In the genomic region with DNA sequence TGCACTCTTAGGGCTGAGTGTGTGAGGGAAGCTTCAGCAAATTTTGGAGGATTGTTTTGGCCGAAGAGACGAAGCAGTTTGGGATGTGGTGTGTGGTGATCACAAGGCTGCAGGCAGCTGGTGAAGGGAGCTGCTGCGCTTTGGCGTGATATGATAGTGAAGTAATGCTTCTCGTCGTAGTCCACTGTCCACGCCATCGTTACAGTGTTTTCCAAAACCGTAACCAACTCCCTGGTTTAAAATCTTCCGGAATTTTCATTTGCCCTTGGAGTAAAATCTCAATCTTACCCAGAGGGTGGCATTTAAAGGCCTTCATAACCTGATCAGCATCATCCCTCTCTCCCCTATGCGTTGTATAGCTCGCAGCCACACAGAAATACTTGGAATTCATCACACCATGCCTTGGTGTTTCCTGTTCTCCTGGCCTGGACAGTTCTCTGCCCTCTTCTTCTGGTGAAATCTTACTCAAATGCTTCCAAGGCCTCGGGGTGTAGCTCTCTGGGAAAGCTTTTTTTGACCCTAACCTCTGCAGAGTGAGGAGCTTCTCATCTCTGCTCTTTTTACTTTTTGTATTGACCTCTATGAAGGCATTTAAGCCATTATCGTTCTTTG, we compare ENCODE assay signal across 8 cellular contexts. TPM values are rescaled to one million over a fixed set of nuclear protein-coding genes. Genes with fewer than 3 reads are reported as not detected.
DNase-seq lines count a peak whose midpoint lies in the region; ATAC-seq and TF ChIP-seq lines count a peak whose summit lies in the region.

No MANE protein-coding gene starts in this region.

- POLR2A ChIA-PET in AG04450 (lab: Yijun Ruan, JAX) (interaction anchor here (0.5 to 1.5 kb wide), 2 partner anchors 32 to 165 kb away, joined by 3 to 7 read pairs; no protein-coding TSS in a partner anchor), GM10248 (lab: Yijun Ruan, JAX) (no interaction called here)

- peak overlapping the region; percentile 93 for H3K4me3 ChIP-seq in AG04450 (ENCODE audit: low read depth, low read length)
- H3K4me3 ChIP-seq in WERI-Rb-1 (ENCODE audit: low read depth, low read length), result peak overlapping the region; percentile 75
- H3K4me3 ChIP-seq in fibroblast of the aortic adventitia (ENCODE audit: low read depth, low read length), result peak overlapping the region; percentile 98

- peaks cover 19% of the 10 kb centered on the region for H3K4me1 Mint-ChIP-seq in nephron progenitor cell

- H3K36me3 Mint-ChIP-seq in nephron progenitor cell (ENCODE audit: low read depth), result peaks cover 50% of the 10 kb centered on the region

- peaks cover 17% of the 10 kb centered on the region for H3K36me3 ChIP-seq in WERI-Rb-1

- H3K27me3 ChIP-seq in AG04450 (ENCODE audit: control insufficient read depth, insufficient read depth, low read length) (no peaks in the 10 kb centered on the region), WERI-Rb-1 (ENCODE audit: insufficient read depth, low read depth, severe bottlenecking) (no peaks in the 10 kb centered on the region)

- peaks cover 8% of the 10 kb centered on the region for H3K27me3 Mint-ChIP-seq in nephron progenitor cell (ENCODE audit: low read depth, poor library complexity)

- TF ChIP-seq CTCF in AG04450 (IDR thresholded peaks at IDR 0.05; ENCODE audit: low read depth, low read length), result no peak
- TF ChIP-seq CTCF in WERI-Rb-1 (IDR thresholded peaks at IDR 0.05; ENCODE audit: low read depth, low read length), result no peak
- TF ChIP-seq CTCF in fibroblast of the aortic adventitia (IDR thresholded peaks at IDR 0.05; ENCODE audit: insufficient read depth, low read length), result no peak
- TF ChIP-seq CTCF in nephron progenitor cell (IDR thresholded peaks at IDR 0.05), result no peak
- no peak for TF ChIP-seq CTCF in GM10248 (IDR thresholded peaks at IDR 0.05; ENCODE audit: control extremely low read depth, extremely low read depth, low read depth, missing control alignments)

- peak overlapping the region; percentile 100 for H3K27ac Mint-ChIP-seq in nephron progenitor cell

- CTCF ChIA-PET in AG04450 (lab: Charles Lee) (interaction anchor here (0.9 to 1.0 kb wide), 2 partner anchors 16 to 255 kb away, joined by 3 to 4 read pairs; no protein-coding TSS in a partner anchor), GM10248 (lab: Yijun Ruan, JAX) (interaction anchor here (0.9 to 1.5 kb wide), 4 partner anchors 10 to 433 kb away, joined by 3 to 6 read pairs (median 3); no protein-coding TSS in a partner anchor)

- DNase-seq in AG04450 (ENCODE audit: low read depth, low spot score), result no peak
- no peak for DNase-seq in WERI-Rb-1
- DNase-seq in fibroblast of the aortic adventitia (ENCODE audit: low read depth), result peak; percentile 59
- DNase-seq in nephron progenitor cell, result no peak
- DNase-seq in GM10248 (ENCODE audit: extremely low spot score), result no peak
- no peak for DNase-seq in GDM1 (lab: John Stamatoyannopoulos, UW)

- H3K27ac ChIP-seq in AG04450 (ENCODE audit: low read depth, low read length) (peak overlapping the region; percentile 76), WERI-Rb-1 (peak overlapping the region; percentile 62)

- peaks cover 36% of the 10 kb centered on the region for H3K9me3 Mint-ChIP-seq in nephron progenitor cell

- ATAC-seq in GM18511 (IDR thresholded peaks at IDR 0.05; ENCODE audit: unreplicated experiment), result peak; percentile 38
- peak; percentile 30 for ATAC-seq in HG03439 (IDR thresholded peaks at IDR 0.05; ENCODE audit: unreplicated experiment)

- H3K4me3 Mint-ChIP-seq in nephron progenitor cell, result peak overlapping the region; percentile 98

- H3K9me3 ChIP-seq in AG04450 (ENCODE audit: control insufficient read depth, insufficient read depth, low read length) (no peaks in the 10 kb centered on the region; the same call in none of the 2 replicates), WERI-Rb-1 (ENCODE audit: severe bottlenecking) (no peaks in the 10 kb centered on the region)

RNA-seq across cellular contexts. Expression of a gene that starts 0.8 kb away (rescaled TPM):
- polyA plus RNA-seq in AG04450 (2011; rRNA removed), result 19.7 and 24.8 TPM in 2 replicates
- 6.0 and 8.0 TPM in 2 replicates for polyA minus RNA-seq in AG04450 (2011; rRNA and poly(A)+ RNA removed)
- 14.0 and 48.5 TPM in 2 replicates for total RNA-seq in fibroblast of the aortic adventitia (ENCODE audit: low replicate concordance)
